In the genomic region with DNA sequence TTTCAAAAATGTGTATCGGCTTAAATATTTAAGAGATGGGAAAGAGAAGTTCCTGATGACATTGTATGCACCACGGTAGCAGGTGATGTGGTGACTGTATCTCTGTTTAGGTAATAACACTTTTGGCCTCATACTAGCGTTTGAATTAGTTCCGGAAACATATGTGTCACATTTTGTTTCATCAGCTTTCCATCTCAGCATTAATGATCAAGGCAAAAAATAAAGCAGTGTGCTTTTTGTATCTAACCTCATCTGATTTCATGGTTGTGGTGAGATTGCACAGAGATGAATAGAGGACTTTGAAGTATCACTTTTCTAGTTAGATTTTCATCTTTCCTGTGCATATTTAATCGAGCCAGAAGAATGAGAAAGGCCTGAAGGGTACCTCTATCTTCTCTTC, we compare ENCODE assay signal across 34 cellular contexts.
"Had no signal": no experiment of that assay in that cellular context is flagged by ENCODE, and none has a peak within 500 bp of the region (broad histone marks: within the 10 kb centered on the region; RNA-seq: fewer than 3 reads in every experiment).

No MANE protein-coding gene starts in this region.

- H3K4me1 Mint-ChIP-seq: activated B cell treated with CpG ODN at 0.5 μM for 24 hours; activated CD4-positive, alpha-beta T cell treated with anti-CD3 and anti-CD28 coated beads, Interleukin-2, amount 10 ng/mL, durations not matched to agents 24 days and 14 days; activated naive CD8-positive, alpha-beta T cell treated with anti-CD3 and anti-CD28 coated beads for 36 hours; activated T-helper 17 cell treated with anti-CD3 and anti-CD28 coated beads, Interleukin-2, amount 50 U/mL, for 72 hours had no signal

- H3K9me3 Mint-ChIP-seq: activated B cell treated with CpG ODN at 0.5 μM for 24 hours; activated CD4-positive, alpha-beta memory T cell treated with anti-CD3 and anti-CD28 coated beads for 36 hours; activated CD4-positive, alpha-beta T cell treated with anti-CD3 and anti-CD28 coated beads, Interleukin-2, amount 10 ng/mL, durations not matched to agents 24 days and 14 days; activated CD8-positive, alpha-beta T cell treated with anti-CD3 and anti-CD28 coated beads for 36 hours; activated naive CD4-positive, alpha-beta T cell treated with anti-CD3 and anti-CD28 coated beads for 36 hours; activated naive CD4-positive, alpha-beta T cell treated with anti-CD3 and anti-CD28 coated beads, Interleukin-2, amount 50 U/mL, for 72 hours; activated naive CD8-positive, alpha-beta T cell treated with anti-CD3 and anti-CD28 coated beads for 36 hours; activated T-cell treated with anti-CD3 and anti-CD28 coated beads, Interleukin-2, amount 50 U/mL, for 4 hours; activated T-cell treated with anti-CD3 and anti-CD28 coated beads, Interleukin-2, amount 50 U/mL, for 72 hours; activated T-helper 1 cell treated with anti-CD3 and anti-CD28 coated beads, Interleukin-12 subunit alpha, Interleukin-12 subunit beta, Interleukin-2, Interleukin-4 antibody, amounts not matched to agents 30 ng/mL and 10 ng/mL and 1 ng/mL, durations not matched to agents 14 hours and 24 hours and 36 hours; activated T-helper 17 cell treated with anti-CD3 and anti-CD28 coated beads, Interleukin-2, amount 50 U/mL, for 72 hours; T-helper 1 cell treated with Interleukin-12 subunit alpha and Interleukin-12 subunit beta and Interleukin-4 antibody, amounts not matched to agents 30 μg/mL and 1 μg/mL, for 36 hours; T-helper 2 cell treated with Interferon-gamma antibody and Interleukin-4, amounts not matched to agents 5 μg/mL and 100 μg/mL, for 36 hours had no signal

- H3K4me3 ChIP-seq: adrenal gland, body of pancreas, breast epithelium had no signal

- H3K4me1 ChIP-seq: adrenal gland, body of pancreas, breast epithelium had no signal

- DNase-seq: activated B cell treated with CpG ODN at 0.5 μM for 24 hours; activated CD4-positive, alpha-beta memory T cell treated with anti-CD3 and anti-CD28 coated beads for 36 hours; activated CD4-positive, alpha-beta T cell treated with anti-CD3 and anti-CD28 coated beads for 4 hours; activated CD4-positive, alpha-beta T cell treated with anti-CD3 and anti-CD28 coated beads, Interleukin-2, amount 10 ng/mL, durations not matched to agents 24 days and 14 days; activated CD4-positive, alpha-beta T cell treated with anti-CD3 and anti-CD28 coated beads, Interleukin-2, amount 50 U/mL, for 1 hour; activated CD4-positive, alpha-beta T cell treated with anti-CD3 and anti-CD28 coated beads, Interleukin-2, amount 50 U/mL, for 4 hours; activated CD4-positive, CD25-positive, alpha-beta regulatory T cell treated with anti-CD3 and anti-CD28 coated beads, Interleukin-2, amount 50 U/mL, for 72 hours; activated CD8-positive, alpha-beta memory T cell treated with anti-CD3 and anti-CD28 coated beads, Interleukin-2, amount 50 U/mL, for 4 hours; activated CD8-positive, alpha-beta T cell treated with anti-CD3 and anti-CD28 coated beads for 36 hours; activated effector memory CD4-positive, alpha-beta T cell treated with anti-CD3 and anti-CD28 coated beads, Interleukin-2, amount 50 U/mL, for 16 hours; activated gamma-delta T cell treated with Interleukin-2 at 50 U/mL for 16 hours; activated naive CD4-positive, alpha-beta T cell; activated naive CD4-positive, alpha-beta T cell treated with anti-CD3 and anti-CD28 coated beads for 36 hours; activated naive CD4-positive, alpha-beta T cell treated with anti-CD3 and anti-CD28 coated beads, Interleukin-2, amount 50 U/mL, for 16 hours; activated naive CD8-positive, alpha-beta T cell treated with anti-CD3 and anti-CD28 coated beads for 36 hours; activated T-cell treated with anti-CD3 and anti-CD28 coated beads for 4 hours; activated T-cell treated with anti-CD3 and anti-CD28 coated beads, Interleukin-2, amount 50 U/mL, for 1 hour; activated T-cell treated with anti-CD3 and anti-CD28 coated beads, Interleukin-2, amount 50 U/mL, for 4 hours; activated T-cell treated with anti-CD3 and anti-CD28 coated beads, Interleukin-2, amount 50 U/mL, for 72 hours; adrenal gland; amniotic stem cell; aorta; body of pancreas; brain microvascular endothelial cell; central memory CD4-positive, alpha-beta T cell; T-helper 1 cell; T-helper 9 cell had no signal

- H3K27me3 Mint-ChIP-seq: activated B cell treated with CpG ODN at 0.5 μM for 24 hours; activated CD4-positive, alpha-beta memory T cell treated with anti-CD3 and anti-CD28 coated beads for 36 hours; activated CD4-positive, alpha-beta T cell treated with anti-CD3 and anti-CD28 coated beads, Interleukin-2, amount 10 ng/mL, durations not matched to agents 24 days and 14 days; activated CD8-positive, alpha-beta T cell treated with anti-CD3 and anti-CD28 coated beads for 36 hours; activated naive CD8-positive, alpha-beta T cell treated with anti-CD3 and anti-CD28 coated beads for 36 hours; activated T-helper 17 cell treated with anti-CD3 and anti-CD28 coated beads, Interleukin-2, amount 50 U/mL, for 72 hours had no signal

- H3K27me3 ChIP-seq: adrenal gland, body of pancreas, brain microvascular endothelial cell, breast epithelium had no signal

- H3K27ac Mint-ChIP-seq: activated B cell treated with CpG ODN at 0.5 μM for 24 hours; activated CD4-positive, alpha-beta memory T cell treated with anti-CD3 and anti-CD28 coated beads for 36 hours; activated CD4-positive, alpha-beta T cell treated with anti-CD3 and anti-CD28 coated beads, Interleukin-2, amount 10 ng/mL, durations not matched to agents 24 days and 14 days; activated CD8-positive, alpha-beta T cell treated with anti-CD3 and anti-CD28 coated beads for 36 hours; activated naive CD4-positive, alpha-beta T cell treated with anti-CD3 and anti-CD28 coated beads for 36 hours; activated naive CD4-positive, alpha-beta T cell treated with anti-CD3 and anti-CD28 coated beads, Interleukin-2, amount 50 U/mL, for 72 hours; activated naive CD8-positive, alpha-beta T cell treated with anti-CD3 and anti-CD28 coated beads for 36 hours; activated T-cell treated with anti-CD3 and anti-CD28 coated beads, Interleukin-2, amount 50 U/mL, for 72 hours; activated T-helper 1 cell treated with anti-CD3 and anti-CD28 coated beads, Interleukin-12 subunit alpha, Interleukin-12 subunit beta, Interleukin-2, Interleukin-4 antibody, amounts not matched to agents 30 ng/mL and 10 ng/mL and 1 ng/mL, durations not matched to agents 14 hours and 24 hours and 36 hours; activated T-helper 17 cell treated with anti-CD3 and anti-CD28 coated beads, Interleukin-2, amount 50 U/mL, for 72 hours; T-helper 1 cell treated with Interleukin-12 subunit alpha and Interleukin-12 subunit beta and Interleukin-4 antibody, amounts not matched to agents 30 μg/mL and 1 μg/mL, for 36 hours; T-helper 2 cell treated with Interferon-gamma antibody and Interleukin-4, amounts not matched to agents 5 μg/mL and 100 μg/mL, for 36 hours had no signal

- H3K27ac ChIP-seq: adrenal gland, body of pancreas, brain microvascular endothelial cell, breast epithelium, VCaP had no signal

- ATAC-seq: activated CD8-positive, alpha-beta T cell treated with anti-CD3 and anti-CD28 coated beads for 36 hours; activated naive CD4-positive, alpha-beta T cell treated with anti-CD3 and anti-CD28 coated beads, Interleukin-2, amount 50 U/mL, for 72 hours; activated T-cell treated with anti-CD3 and anti-CD28 coated beads, Interleukin-2, amount 50 U/mL, for 4 hours; activated T-cell treated with anti-CD3 and anti-CD28 coated beads, Interleukin-2, amount 50 U/mL, for 72 hours; activated T-helper 17 cell treated with anti-CD3 and anti-CD28 coated beads, Interleukin-2, amount 50 U/mL, for 72 hours; body of pancreas had no signal

- H3K9me3 ChIP-seq: adrenal gland, body of pancreas, breast epithelium had no signal

- H3K4me3 Mint-ChIP-seq: activated B cell treated with CpG ODN at 0.5 μM for 24 hours; activated CD4-positive, alpha-beta memory T cell treated with anti-CD3 and anti-CD28 coated beads for 36 hours; activated CD4-positive, alpha-beta T cell treated with anti-CD3 and anti-CD28 coated beads, Interleukin-2, amount 10 ng/mL, durations not matched to agents 24 days and 14 days; activated CD8-positive, alpha-beta T cell treated with anti-CD3 and anti-CD28 coated beads for 36 hours; activated naive CD4-positive, alpha-beta T cell treated with anti-CD3 and anti-CD28 coated beads for 36 hours; activated naive CD8-positive, alpha-beta T cell treated with anti-CD3 and anti-CD28 coated beads for 36 hours; activated T-cell treated with anti-CD3 and anti-CD28 coated beads, Interleukin-2, amount 50 U/mL, for 4 hours; activated T-cell treated with anti-CD3 and anti-CD28 coated beads, Interleukin-2, amount 50 U/mL, for 72 hours; activated T-helper 1 cell treated with anti-CD3 and anti-CD28 coated beads, Interleukin-12 subunit alpha, Interleukin-12 subunit beta, Interleukin-2, Interleukin-4 antibody, amounts not matched to agents 30 ng/mL and 10 ng/mL and 1 ng/mL, durations not matched to agents 14 hours and 24 hours and 36 hours; activated T-helper 17 cell treated with anti-CD3 and anti-CD28 coated beads, Interleukin-2, amount 50 U/mL, for 72 hours; T-helper 1 cell treated with Interleukin-12 subunit alpha and Interleukin-12 subunit beta and Interleukin-4 antibody, amounts not matched to agents 30 μg/mL and 1 μg/mL, for 36 hours; T-helper 2 cell treated with Interferon-gamma antibody and Interleukin-4, amounts not matched to agents 5 μg/mL and 100 μg/mL, for 36 hours had no signal

- H3K36me3 Mint-ChIP-seq: activated naive CD4-positive, alpha-beta T cell treated with anti-CD3 and anti-CD28 coated beads, Interleukin-2, amount 50 U/mL, for 72 hours had no signal

- H3K36me3 ChIP-seq: adrenal gland, brain microvascular endothelial cell, breast epithelium had no signal
